Comparison of ENCODE assay signal across 8 cellular contexts in the genomic region with DNA sequence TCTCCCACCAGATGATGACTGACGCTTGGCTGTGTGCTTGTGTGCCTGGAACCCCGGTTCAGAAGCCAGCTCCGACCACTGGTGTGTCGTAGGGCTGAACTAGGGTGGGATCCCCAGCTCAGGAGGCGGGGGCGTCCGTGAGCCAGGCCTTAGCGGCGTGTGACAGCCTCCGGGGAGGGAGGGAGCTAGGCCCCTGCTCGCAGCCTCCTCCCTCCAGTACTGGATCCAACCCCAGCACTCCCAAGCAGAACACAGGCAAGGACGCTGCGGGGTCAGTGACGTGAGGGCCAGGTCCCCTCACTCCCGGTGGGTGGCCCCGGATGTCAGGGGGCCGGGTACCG. TPM values are rescaled to one million over a fixed set of nuclear protein-coding genes. Genes with fewer than 3 reads are reported as not detected.
DNase-seq lines count a peak whose midpoint lies in the region; ATAC-seq, FAIRE-seq and TF ChIP-seq lines count a peak whose summit lies in the region.

No MANE protein-coding gene starts in this region.

- peak overlapping the region; percentile 93 for H3K4me2 ChIP-seq in A549

- H3K27ac ChIP-seq in A549 (peak overlapping the region; percentile 78 to 97), KOPT-K1 (ENCODE audit: low read depth, low read length, poor library complexity, severe bottlenecking) (peak overlapping the region; percentile 77), body of pancreas (peak overlapping the region; percentile 90 to 95 (median 92)), kidney (ENCODE audit: low read depth in 2 of 2, low read length in 2 of 2) (peak overlapping the region; percentile 76 to 85)

- no peaks in the 10 kb centered on the region for H3K9me3 ChIP-seq in A549
- no peaks in the 10 kb centered on the region for H3K9me3 ChIP-seq in KOPT-K1 (ENCODE audit: insufficient read depth, low read length, poor library complexity, severe bottlenecking)
- no peaks in the 10 kb centered on the region for H3K9me3 ChIP-seq in body of pancreas
- H3K9me3 ChIP-seq in kidney (ENCODE audit: control insufficient read depth in 1 of 2, low read length in 2 of 2) = no peaks in the 10 kb centered on the region

- H3K27me3 ChIP-seq in body of pancreas = no peaks in the 10 kb centered on the region

- TF ChIP-seq POLR2A in A549 (IDR thresholded peaks at IDR 0.05; ENCODE audit: low read length) = no peak
- TF ChIP-seq POLR2A in body of pancreas (IDR thresholded peaks at IDR 0.05) = no peak

- no peaks in the 10 kb centered on the region for H3K27me3 Mint-ChIP-seq in stimulated activated naive CD8-positive, alpha-beta T cell treated with anti-CD3 and anti-CD28 coated beads, Interleukin-15, amount 100 ng/mL, for 72 hours

- TF ChIP-seq CTCF in A549 (IDR thresholded peaks at IDR 0.05) (no peak), body of pancreas (IDR thresholded peaks at IDR 0.05) (no peak), kidney (IDR thresholded peaks at IDR 0.05; ENCODE audit: borderline replicate concordance, extremely low read depth, insufficient read depth) (no peak)

- ATAC-seq in A549 (peak; percentile 42 to 44), GM18517 (IDR thresholded peaks at IDR 0.05; ENCODE audit: unreplicated experiment) (peak; percentile 11), body of pancreas (no peak)
- ATAC-seq in stimulated activated naive CD8-positive, alpha-beta T cell treated with anti-CD3 and anti-CD28 coated beads, Interleukin-15, amount 100 ng/mL, for 72 hours = peak; percentile 24

- TF ChIP-seq EP300 in A549 (IDR thresholded peaks at IDR 0.05) = no peak

- H3K4me1 Mint-ChIP-seq in stimulated activated naive CD8-positive, alpha-beta T cell treated with anti-CD3 and anti-CD28 coated beads, Interleukin-15, amount 100 ng/mL, for 72 hours = peaks cover 22% of the 10 kb centered on the region

- H3K36me3 ChIP-seq in KOPT-K1 (ENCODE audit: insufficient read depth, low read length) = peaks cover 7% of the 10 kb centered on the region; the same call in 1 of the 2 replicates
- no peaks in the 10 kb centered on the region for H3K36me3 ChIP-seq in body of pancreas (replicated peaks in 1 of 2; ENCODE audit: insufficient read depth in 1 of 2, low read depth in 2 of 2)
- peaks cover 0 to 3% of the 10 kb centered on the region in 2 donors for H3K36me3 ChIP-seq in kidney (ENCODE audit: control insufficient read depth in 1 of 2, insufficient read depth in 2 of 2, low read length in 2 of 2)

- H3K4me3 Mint-ChIP-seq in stimulated activated naive CD8-positive, alpha-beta T cell treated with anti-CD3 and anti-CD28 coated beads, Interleukin-15, amount 100 ng/mL, for 72 hours = peak overlapping the region; percentile 96 to 98

- H3K4me3 ChIP-seq in A549 = peak overlapping the region; percentile 82
- H3K4me3 ChIP-seq in body of pancreas = peak overlapping the region; percentile 63 to 84
- H3K4me3 ChIP-seq in kidney (ENCODE audit: low read length in 2 of 2) = peak overlapping the region; percentile 87 to 95

- CTCF ChIA-PET in A549 (lab: Yijun Ruan, JAX) = interaction anchor here (0.9 to 2.2 kb wide), 4 partner anchors 9 to 352 kb away, joined by 3 to 13 read pairs (median 4); partner anchors contain the start of gene CSDC2

- H3K9ac ChIP-seq in kidney (ENCODE audit: low read length in 2 of 2) = peak overlapping the region; percentile 67 to 68

- H3K27ac Mint-ChIP-seq in stimulated activated naive CD8-positive, alpha-beta T cell treated with anti-CD3 and anti-CD28 coated beads, Interleukin-15, amount 100 ng/mL, for 72 hours = peak overlapping the region; percentile 97 to 99

- H3K4me1 ChIP-seq in A549 (peaks cover 21% of the 10 kb centered on the region), body of pancreas (peaks cover 23% of the 10 kb centered on the region), kidney (ENCODE audit: control insufficient read depth in 1 of 2, insufficient read depth in 1 of 2, low read depth in 1 of 2, low read length in 2 of 2) (peaks cover 4 to 15% of the 10 kb centered on the region in 2 donors)

- TF ChIP-seq RAD21 in A549 (conservative IDR thresholded peaks at IDR 0.05 in 1 of 2, IDR thresholded peaks at IDR 0.05 in 1 of 2) = no peak

- DNase-seq in A549 (ENCODE audit: low read depth in 1 of 2, low spot score in 1 of 2) (no peak), body of pancreas (peak in 3 of 4 donors; percentile 38 to 49 (median 41)), kidney (peak; percentile 85), DMS79 (lab: John Stamatoyannopoulos, UW) (no peak), OCI-M2 (lab: John Stamatoyannopoulos, UW; ENCODE audit: unreplicated experiment) (no peak)
- no peak for DNase-seq in stimulated activated naive CD8-positive, alpha-beta T cell treated with anti-CD3 and anti-CD28 coated beads, Interleukin-15, amount 100 ng/mL, for 72 hours

- H3K9me3 Mint-ChIP-seq in stimulated activated naive CD8-positive, alpha-beta T cell treated with anti-CD3 and anti-CD28 coated beads, Interleukin-15, amount 100 ng/mL, for 72 hours = no peaks in the 10 kb centered on the region

- POLR2A ChIA-PET in A549 (lab: Yijun Ruan, JAX) = interaction anchor here (0.5 to 1.9 kb wide), 15 partner anchors 8 to 731 kb away, joined by 3 to 16 read pairs (median 6); partner anchors contain the start of gene POLR3H

- WGBS in A549 (ENCODE audit: missing lambda C conversion rate) = 0% methylated on average over 1 of the region's 18 CpGs
- 1% methylated on average over 16 of the region's 18 CpGs; no CpG with 5 or more reads in 1 of the 2 donors for WGBS in body of pancreas, 2 donors

- FAIRE-seq in A549 (lab: Jason Lieb, UNC) = no peak
- no peak for FAIRE-seq in kidney (lab: Jason Lieb, UNC)

- intact Hi-C loops in body of pancreas (cut with DNase I) (no loop called here), kidney (cut with DNase I) (no loop called here)

TF ChIP-seq in A549, 52 proteins besides CTCF, POLR2A, EP300 and RAD21 (continues in another document):
- TF ChIP-seq, protein P1, sequence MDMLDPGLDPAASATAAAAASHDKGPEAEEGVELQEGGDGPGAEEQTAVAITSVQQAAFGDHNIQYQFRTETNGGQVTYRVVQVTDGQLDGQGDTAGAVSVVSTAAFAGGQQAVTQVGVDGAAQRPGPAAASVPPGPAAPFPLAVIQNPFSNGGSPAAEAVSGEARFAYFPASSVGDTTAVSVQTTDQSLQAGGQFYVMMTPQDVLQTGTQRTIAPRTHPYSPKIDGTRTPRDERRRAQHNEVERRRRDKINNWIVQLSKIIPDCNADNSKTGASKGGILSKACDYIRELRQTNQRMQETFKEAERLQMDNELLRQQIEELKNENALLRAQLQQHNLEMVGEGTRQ (IDR thresholded peaks at IDR 0.05) = no peak
- TF ChIP-seq RCOR1 (IDR thresholded peaks at IDR 0.05; ENCODE audit: low read depth, low read length) (no peak), NR3C1 (IDR thresholded peaks at IDR 0.05) (no peak), CBX8 (IDR thresholded peaks at IDR 0.05) (no peak), SREBF2 (IDR thresholded peaks at IDR 0.05) (no peak), ZFP36 (IDR thresholded peaks at IDR 0.05; ENCODE audit: borderline replicate concordance, partially characterized antibody) (no peak)

RNA-seq across cellular contexts. Expression of gene PMM1, which starts 0.4 kb away (rescaled TPM):
- polyA plus RNA-seq in A549 (2011; rRNA removed) = 26.2 and 28.7 TPM in 2 replicates
- 35.3 and 38.7 TPM in 2 replicates for polyA plus RNA-seq in A549 (2012; cell fraction: cytosol; rRNA removed)
- 55.2 and 65.3 TPM in 2 replicates for polyA plus RNA-seq in A549 (2012; cell fraction: nucleus; rRNA removed)
- polyA plus RNA-seq in A549 (2017; fragmentation: RNase III; extraction: RNeasy Plus Mini Kit Qiagen cat#74134 plus additional on column Dnase treatment) = 21.3 to 25.1 TPM (median 23.5 TPM) in 3 replicates
- 16.5 and 18.0 TPM in 2 replicates for polyA minus RNA-seq in A549 (2011; rRNA and poly(A)+ RNA removed)
- 10 to 100 TPM; 49.3 to 54.1 TPM for total RNA-seq in body of pancreas
- total RNA-seq in kidney = 36.4 TPM
- polyA plus RNA-seq in kidney (ENCODE audit: insufficient read depth, low read depth, low replicate concordance) = 127 TPM

RNA-seq across cellular contexts. Expression of gene CSDC2, which starts 28.4 kb away (rescaled TPM):
- polyA plus RNA-seq in A549 (2011; rRNA removed) (0.45 and 0.54 TPM in 2 replicates), A549 (2017; fragmentation: RNase III; extraction: RNeasy Plus Mini Kit Qiagen cat#74134 plus additional on column Dnase treatment) (1.7 to 2.8 TPM (median 2.6 TPM) in 3 replicates), kidney (ENCODE audit: insufficient read depth, low read depth, low replicate concordance) (47.1 TPM)
- 0.62 and 0.89 TPM in 2 replicates for polyA plus RNA-seq in A549 (2012; cell fraction: cytosol; rRNA removed)
- polyA plus RNA-seq in A549 (2012; cell fraction: nucleus; rRNA removed) = 1.3 and 1.5 TPM in 2 replicates
- polyA minus RNA-seq in A549 (2011; rRNA and poly(A)+ RNA removed) = 0.17 and 0.54 TPM in 2 replicates
- total RNA-seq in body of pancreas (10 to 100 TPM; 30.0 to 42.8 TPM), kidney (7.8 TPM)

RNA-seq across cellular contexts. Expression of gene DESI1, which starts 31.6 kb away (rescaled TPM):
- polyA plus RNA-seq in A549 (2011; rRNA removed) (19.4 and 22.7 TPM in 2 replicates), A549 (2017; fragmentation: RNase III; extraction: RNeasy Plus Mini Kit Qiagen cat#74134 plus additional on column Dnase treatment) (13.9 to 17.1 TPM (median 14.9 TPM) in 3 replicates), kidney (ENCODE audit: insufficient read depth, low read depth, low replicate concordance) (28.6 TPM)
- 10.0 and 14.7 TPM in 2 replicates for polyA plus RNA-seq in A549 (2012; cell fraction: cytosol; rRNA removed)
- 16.4 and 20.8 TPM in 2 replicates for polyA plus RNA-seq in A549 (2012; cell fraction: nucleus; rRNA removed)
- polyA minus RNA-seq in A549 (2011; rRNA and poly(A)+ RNA removed) = 24.7 and 24.9 TPM in 2 replicates
- total RNA-seq in body of pancreas (10 to 100 TPM; 11.2 to 17.1 TPM), kidney (29.1 TPM)

RNA-seq across cellular contexts. Expression of gene XRCC6, which starts 31.9 kb away (rescaled TPM):
- polyA plus RNA-seq in A549 (2011; rRNA removed) = 139 and 189 TPM in 2 replicates
- 121 and 126 TPM in 2 replicates for polyA plus RNA-seq in A549 (2012; cell fraction: cytosol; rRNA removed)
- 84.5 and 142 TPM in 2 replicates for polyA plus RNA-seq in A549 (2012; cell fraction: nucleus; rRNA removed)
- polyA plus RNA-seq in A549 (2017; fragmentation: RNase III; extraction: RNeasy Plus Mini Kit Qiagen cat#74134 plus additional on column Dnase treatment) = 556 to 624 TPM (median 577 TPM) in 3 replicates
- 119 and 140 TPM in 2 replicates for polyA minus RNA-seq in A549 (2011; rRNA and poly(A)+ RNA removed)
- 100 to 1,000 TPM in 1 of 2 donors, 10 to 100 TPM in 1; 68.7 to 102 TPM for total RNA-seq in body of pancreas
- 183 TPM for total RNA-seq in kidney
- polyA plus RNA-seq in kidney (ENCODE audit: insufficient read depth, low read depth, low replicate concordance) = 168 TPM

RNA-seq across cellular contexts. Expression of gene POLR3H, which starts 45.0 kb away (rescaled TPM):
- 24.5 and 26.0 TPM in 2 replicates for polyA plus RNA-seq in A549 (2011; rRNA removed)
- 50.6 TPM in 2 replicates for polyA plus RNA-seq in A549 (2012; cell fraction: cytosol; rRNA removed)
- 37.0 and 41.9 TPM in 2 replicates for polyA plus RNA-seq in A549 (2012; cell fraction: nucleus; rRNA removed)
- 26.1 to 27.7 TPM (median 27.5 TPM) in 3 replicates for polyA plus RNA-seq in A549 (2017; fragmentation: RNase III; extraction: RNeasy Plus Mini Kit Qiagen cat#74134 plus additional on column Dnase treatment)
- polyA minus RNA-seq in A549 (2011; rRNA and poly(A)+ RNA removed) = 19.9 and 33.9 TPM in 2 replicates
- 10 to 100 TPM; 18.9 to 24.7 TPM for total RNA-seq in body of pancreas
- total RNA-seq in kidney = 39.4 TPM
- 37.4 TPM for polyA plus RNA-seq in kidney (ENCODE audit: insufficient read depth, low read depth, low replicate concordance)

Comparison
In these comparisons a context has a peak if more than half of its experiments do, and no peak if none do; other contexts are left out.
1. DNase-seq: peak in body of pancreas (3 of 4) and kidney (single experiment); none in A549 (0 of 2), stimulated activated naive CD8-positive, alpha-beta T cell treated with anti-CD3 and anti-CD28 coated beads, Interleukin-15, amount 100 ng/mL, for 72 hours (0 of 2), DMS79 (single experiment) and OCI-M2 (single experiment).
2. Peak in every context shown above with its lines, with median percentiles within 50 percentile points of each other: H3K27ac ChIP-seq and H3K4me3 ChIP-seq.